ENCODE assay signal across 8 cellular contexts in the genomic region with DNA sequence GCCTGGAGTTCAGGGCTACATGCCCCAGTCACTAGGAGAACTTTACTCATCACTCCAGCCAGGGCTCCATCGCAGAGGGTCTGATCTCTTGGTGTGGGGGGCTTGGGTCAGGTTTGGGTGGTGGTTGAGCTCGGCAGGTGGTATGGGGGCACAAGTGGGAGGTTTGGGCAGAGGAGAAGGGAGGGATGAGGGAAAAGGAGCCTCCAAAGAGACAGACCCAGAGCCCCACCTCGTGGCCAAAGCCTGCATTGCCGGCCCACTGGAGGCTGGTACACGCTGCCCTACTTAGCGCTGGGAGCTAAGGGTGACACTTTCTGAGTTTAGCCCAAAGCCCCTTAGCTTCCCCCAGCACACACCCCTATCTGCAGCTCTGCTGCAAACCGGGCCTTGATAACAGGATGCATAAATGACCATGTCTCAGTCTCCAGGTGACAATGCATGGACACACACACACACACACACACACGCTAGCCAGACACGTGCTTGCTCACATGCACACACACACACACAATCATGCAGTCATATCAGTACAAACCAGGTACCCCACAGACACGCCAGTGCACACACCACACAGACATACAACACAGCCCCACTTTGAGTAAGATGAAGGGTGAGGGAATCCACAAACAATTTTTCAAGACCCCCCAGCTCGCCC. TPM values are rescaled to one million over a fixed set of nuclear protein-coding genes. Genes with fewer than 3 reads are reported as not detected.
DNase-seq lines count a peak whose midpoint lies in the region; ATAC-seq and TF ChIP-seq lines count a peak whose summit lies in the region.

No MANE protein-coding gene starts in this region.

- no CpG with 5 or more reads among the region's 11 CpGs for WGBS in mesendoderm (ENCODE audit: extremely low coverage, insufficient coverage, low lambda C conversion rate)

- no peak overlapping the region for H3K4ac ChIP-seq in mesendoderm (ENCODE audit: low read depth, low read length)

- H3K36me3 Mint-ChIP-seq in activated CD8-positive, alpha-beta T cell treated with anti-CD3 and anti-CD28 coated beads for 36 hours (ENCODE audit: low read depth) = no peaks in the 10 kb centered on the region

- no peak overlapping the region for H3K56ac ChIP-seq in mesendoderm (ENCODE audit: low read length)

- peak; percentile 48 for ATAC-seq in activated CD8-positive, alpha-beta T cell treated with anti-CD3 and anti-CD28 coated beads for 36 hours
- no peak for ATAC-seq in GM21526 (IDR thresholded peaks at IDR 0.05; ENCODE audit: low FRiP score, unreplicated experiment)

- H3K4me3 Mint-ChIP-seq in activated CD8-positive, alpha-beta T cell treated with anti-CD3 and anti-CD28 coated beads for 36 hours = no peak overlapping the region

- CTCF ChIA-PET in activated CD8-positive, alpha-beta T cell treated with anti-CD3 and anti-CD28 coated beads for 36 hours (lab: Charles Lee) = interaction anchor here (0.6 to 7.3 kb wide), 29 partner anchors 13 to 453 kb away, joined by 3 to 178 read pairs (median 6); a partner anchor contains a TSS

- H3K27ac Mint-ChIP-seq in activated CD8-positive, alpha-beta T cell treated with anti-CD3 and anti-CD28 coated beads for 36 hours = no peak overlapping the region

- no peak overlapping the region for H3K18ac ChIP-seq in mesendoderm (ENCODE audit: low read length)

- no peak overlapping the region for H3K23ac ChIP-seq in mesendoderm (ENCODE audit: low read length)

- no peaks in the 10 kb centered on the region for H3K79me1 ChIP-seq in mesendoderm (ENCODE audit: low read length)

- no peak overlapping the region for H2BK5ac ChIP-seq in mesendoderm (ENCODE audit: low read length)

- no peak overlapping the region for H2BK120ac ChIP-seq in mesendoderm (ENCODE audit: low read depth, low read length)

- H3K27me3 Mint-ChIP-seq in activated CD8-positive, alpha-beta T cell treated with anti-CD3 and anti-CD28 coated beads for 36 hours = peaks cover 28% of the 10 kb centered on the region

- H3K4me3 ChIP-seq in mesendoderm (ENCODE audit: low read length) = no peak overlapping the region

- POLR2A ChIA-PET in activated CD8-positive, alpha-beta T cell treated with anti-CD3 and anti-CD28 coated beads for 36 hours (lab: Charles Lee) = interaction anchor here (0.6 to 2.0 kb wide), 4 partner anchors 16 to 49 kb away, joined by 3 to 9 read pairs (median 4); a partner anchor contains a TSS

- H4K5ac ChIP-seq in mesendoderm (ENCODE audit: low read length) = no peak overlapping the region

- H3K27ac ChIP-seq in 22Rv1 (no peak overlapping the region), mesendoderm (ENCODE audit: low read depth, low read length) (no peak overlapping the region)

- no peak overlapping the region for H3K9ac ChIP-seq in mesendoderm (ENCODE audit: low read length)

- peaks cover 29% of the 10 kb centered on the region for H3K4me1 Mint-ChIP-seq in activated CD8-positive, alpha-beta T cell treated with anti-CD3 and anti-CD28 coated beads for 36 hours (ENCODE audit: low read depth)

- no peaks in the 10 kb centered on the region for H3K36me3 ChIP-seq in mesendoderm (ENCODE audit: control insufficient read depth, insufficient read depth, low read length)

- DNase-seq in NCI-H2081 treated with DMSO at 0.1 percent for 48 hours (lab: John Stamatoyannopoulos, UW) = peak; percentile 0
- peak; percentile 88 for DNase-seq in activated CD8-positive, alpha-beta T cell treated with anti-CD3 and anti-CD28 coated beads for 36 hours
- peak; percentile 71 for DNase-seq in effector CD8-positive, alpha-beta T cell (lab: John Stamatoyannopoulos, UW)
- peak; percentile 68 for DNase-seq in mesendoderm
- peak; percentile 65 for DNase-seq in stimulated activated CD8-positive, alpha-beta memory T cell treated with anti-CD3 and anti-CD28 coated beads, Interleukin-4, amount 100 ng/mL, for 24 hours (ENCODE audit: low read depth)

- intact Hi-C loops in activated CD8-positive, alpha-beta T cell treated with anti-CD3 and anti-CD28 coated beads for 36 hours (cut with micrococcal nuclease) = no loop called here

- H2BK15ac ChIP-seq in mesendoderm (replicated peaks; ENCODE audit: low read depth) = no peak overlapping the region

- TF ChIP-seq CTCF in 22Rv1 (IDR thresholded peaks at IDR 0.05) (peak; percentile 86), GM12872 (IDR thresholded peaks at IDR 0.05; ENCODE audit: insufficient read depth, low read depth, low read length) (peak; percentile 100)
- peak; percentile 63 for TF ChIP-seq CTCF in activated CD8-positive, alpha-beta T cell treated with anti-CD3 and anti-CD28 coated beads for 36 hours (IDR thresholded peaks at IDR 0.05)

- no peaks in the 10 kb centered on the region for H3K79me2 ChIP-seq in mesendoderm (ENCODE audit: control insufficient read depth, insufficient read depth, low read length)

- H2AK5ac ChIP-seq in mesendoderm (ENCODE audit: low read length) = no peak overlapping the region

- peaks cover 4% of the 10 kb centered on the region for H3K4me1 ChIP-seq in mesendoderm (ENCODE audit: control insufficient read depth, low read depth, low read length)

- no peak overlapping the region for H4K8ac ChIP-seq in mesendoderm (ENCODE audit: low read depth, low read length)

- H3K27me3 ChIP-seq in mesendoderm (ENCODE audit: insufficient read depth, low read length, poor library complexity) = peaks cover 8% of the 10 kb centered on the region

- no peaks in the 10 kb centered on the region for H3K9me3 Mint-ChIP-seq in activated CD8-positive, alpha-beta T cell treated with anti-CD3 and anti-CD28 coated beads for 36 hours

- H3K4me2 ChIP-seq in mesendoderm (ENCODE audit: low read length) = no peak overlapping the region

RNA-seq across cellular contexts. Expression of a gene that starts 14.7 kb away (rescaled TPM):
- 10 to 100 TPM; 14.5 to 15.5 TPM for total RNA-seq in activated CD8-positive, alpha-beta T cell treated with anti-CD3 and anti-CD28 coated beads for 36 hours
- polyA plus RNA-seq in mesendoderm (2013, experiment 1 of 2) = 41.5 TPM
- polyA plus RNA-seq in mesendoderm (2013, experiment 2 of 2) = 42.1 TPM

RNA-seq across cellular contexts. Expression of a gene that starts 16.6 kb away (rescaled TPM):
- total RNA-seq in activated CD8-positive, alpha-beta T cell treated with anti-CD3 and anti-CD28 coated beads for 36 hours = under 1 TPM; 0.25 to 0.65 TPM
- polyA plus RNA-seq in mesendoderm (2013, experiment 1 of 2) = 0.39 TPM
- polyA plus RNA-seq in mesendoderm (2013, experiment 2 of 2) = 0.39 TPM

RNA-seq across cellular contexts. Expression of a gene that starts 16.7 kb away (rescaled TPM):
- total RNA-seq in activated CD8-positive, alpha-beta T cell treated with anti-CD3 and anti-CD28 coated beads for 36 hours = 10 to 100 TPM; 28.8 to 29.6 TPM
- 1.3 TPM for polyA plus RNA-seq in mesendoderm (2013, experiment 1 of 2)
- polyA plus RNA-seq in mesendoderm (2013, experiment 2 of 2) = 1.3 TPM

RNA-seq across cellular contexts. Expression of a gene that starts 27.0 kb away (rescaled TPM):
- total RNA-seq in activated CD8-positive, alpha-beta T cell treated with anti-CD3 and anti-CD28 coated beads for 36 hours = 10 to 100 TPM; 18.0 to 19.0 TPM
- 20.1 TPM for polyA plus RNA-seq in mesendoderm (2013, experiment 1 of 2)
- 19.7 TPM for polyA plus RNA-seq in mesendoderm (2013, experiment 2 of 2)

RNA-seq across cellular contexts. Expression of a gene that starts 27.1 kb away (rescaled TPM):
- 10 to 100 TPM; 46.0 to 50.9 TPM for total RNA-seq in activated CD8-positive, alpha-beta T cell treated with anti-CD3 and anti-CD28 coated beads for 36 hours
- 78.0 TPM for polyA plus RNA-seq in mesendoderm (2013, experiment 1 of 2)
- 74.1 TPM for polyA plus RNA-seq in mesendoderm (2013, experiment 2 of 2)

Comparison
In these comparisons a context has a peak if more than half of its experiments do, and no peak if none do; other contexts are left out.
1. DNase-seq: peak in every context shown above with its lines; median percentile 88 in activated CD8-positive, alpha-beta T cell treated with anti-CD3 and anti-CD28 coated beads for 36 hours; 71 in effector CD8-positive, alpha-beta T cell; 68 in mesendoderm; 65 in stimulated activated CD8-positive, alpha-beta memory T cell treated with anti-CD3 and anti-CD28 coated beads, Interleukin-4, amount 100 ng/mL, for 24 hours; 0 in NCI-H2081 treated with DMSO at 0.1 percent for 48 hours.